ENCODE assay signal across 17 cellular contexts in the genomic region with DNA sequence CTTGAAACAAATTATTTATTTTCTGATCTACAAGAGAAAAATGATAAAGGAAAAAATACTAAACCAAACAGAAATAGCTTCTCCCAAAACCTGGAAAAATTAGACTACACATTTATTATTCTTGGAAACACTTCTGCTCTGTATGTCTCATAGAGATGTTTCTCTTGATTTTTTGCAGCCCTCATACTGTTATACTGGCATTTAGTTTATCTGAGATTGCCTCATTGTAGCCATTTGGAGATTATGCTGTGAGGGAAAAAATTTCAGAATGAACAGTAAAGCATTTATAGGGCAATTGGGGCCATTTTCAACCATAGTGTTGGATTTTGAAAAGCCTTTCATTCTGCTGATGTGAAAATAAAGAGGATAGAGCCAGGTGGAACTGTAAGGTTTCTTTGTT.
A peak's percentile ranks its signal among the peaks of the same experiment; 100 is the strongest.
DNase-seq lines count a peak whose midpoint lies in the region; TF ChIP-seq lines count a peak whose summit lies in the region.
"Had no signal": no experiment of that assay in that cellular context is flagged by ENCODE, and none has a peak within 500 bp of the region (broad histone marks: within the 10 kb centered on the region; RNA-seq: fewer than 3 reads in every experiment).

No MANE protein-coding gene starts in this region.

- H3K4me3 ChIP-seq in AG09309 (ENCODE audit: control insufficient read depth, low read depth, low read length) = no peak overlapping the region
- H3K4me3 ChIP-seq in fibroblast of pulmonary artery (replicated peaks; ENCODE audit: low read depth, low read length) = no peak overlapping the region

- DNase-seq in AG09309 (ENCODE audit: low read depth) (peak; percentile 25), amniotic epithelial cell (ENCODE audit: low read depth) (peak; percentile 3), fibroblast of pulmonary artery (ENCODE audit: low read depth) (peak; percentile 19), stromal cell of bone marrow (ENCODE audit: low read depth) (peak; percentile 26), DMS114 treated with DMSO at 0.1 percent for 48 hours (lab: John Stamatoyannopoulos, UW; ENCODE audit: unreplicated experiment) (no peak), NCI-H69 (lab: John Stamatoyannopoulos, UW) (no peak)
- DNase-seq in activated CD4-positive, alpha-beta T cell treated with anti-CD3 and anti-CD28 coated beads for 48 hours = no peak
- DNase-seq in stimulated activated CD4-positive, alpha-beta T cell treated with anti-CD3 and anti-CD28 coated beads, Interleukin-4, amount 100 ng/mL, for 24 hours = no peak
- DNase-seq: 8988T; BE2C; C1 segment of cervical spinal cord; CD4-positive, CD25-positive, alpha-beta regulatory T cell; CD8-positive, alpha-beta memory T cell; COR-L47; DMS 273 treated with DMSO at 0.1 percent for 48 hours; GDM1; H9 had no signal

- TF ChIP-seq CTCF in AG09309 (IDR thresholded peaks at IDR 0.05; ENCODE audit: control insufficient read depth, insufficient read depth, low read depth, low read length, missing control alignments) = no peak
- no peak for TF ChIP-seq CTCF in fibroblast of pulmonary artery (IDR thresholded peaks at IDR 0.05; ENCODE audit: low read length, missing control alignments)

Comparison
In these comparisons a context has a peak if more than half of its experiments do, and no peak if none do; other contexts are left out.
1. DNase-seq: peak in AG09309 (single experiment), amniotic epithelial cell (single experiment), fibroblast of pulmonary artery (single experiment) and stromal cell of bone marrow (single experiment); none in DMS114 treated with DMSO at 0.1 percent for 48 hours (single experiment), NCI-H69 (single experiment), activated CD4-positive, alpha-beta T cell treated with anti-CD3 and anti-CD28 coated beads for 48 hours (single experiment) and stimulated activated CD4-positive, alpha-beta T cell treated with anti-CD3 and anti-CD28 coated beads, Interleukin-4, amount 100 ng/mL, for 24 hours (single experiment).